ENCODE assay signal across 8 cellular contexts in the genomic region with DNA sequence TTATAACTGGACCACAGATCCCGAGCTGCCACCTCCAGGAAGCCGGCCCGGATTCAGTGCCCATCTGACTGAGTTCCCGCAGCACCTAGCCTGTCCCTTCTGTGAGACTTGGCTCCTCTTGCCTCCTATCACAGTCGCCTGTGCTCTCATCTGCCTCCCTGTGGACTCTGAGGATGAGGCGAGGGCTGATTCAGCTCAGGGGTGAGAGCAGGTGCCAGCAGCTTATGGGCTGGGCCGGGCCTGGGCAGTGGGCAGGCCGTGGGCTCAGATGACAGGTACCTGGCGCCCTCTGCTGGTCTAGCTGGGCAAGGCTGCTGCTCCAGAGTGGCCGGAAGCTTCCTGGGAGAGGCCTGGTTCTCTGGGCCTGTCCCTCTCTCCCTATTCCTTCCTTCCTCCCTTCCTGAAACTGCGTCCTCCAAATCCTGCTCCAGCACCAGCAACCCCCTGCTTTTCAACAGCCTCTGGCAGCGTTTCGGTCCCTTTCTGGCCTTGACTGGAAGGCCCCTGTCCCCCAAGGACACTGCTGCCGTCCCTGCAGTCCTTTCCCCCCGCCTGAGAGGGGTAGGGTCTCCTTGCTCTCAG. TPM values are rescaled to one million over a fixed set of nuclear protein-coding genes. Genes with fewer than 3 reads are reported as not detected.
DNase-seq lines count a peak whose midpoint lies in the region; ATAC-seq and TF ChIP-seq lines count a peak whose summit lies in the region.

No MANE protein-coding gene starts in this region.

- no peak overlapping the region for H3K4me3 ChIP-seq in Jurkat, Clone E6-1 (ENCODE audit: low read length)
- H3K4me3 ChIP-seq in fibroblast of mammary gland (ENCODE audit: control insufficient read depth, low read depth, low read length), result no peak overlapping the region
- H3K4me3 ChIP-seq in neural cell (ENCODE audit: low read length), result no peak overlapping the region

- no peaks in the 10 kb centered on the region for H3K27me3 ChIP-seq in neural cell (ENCODE audit: insufficient read depth, low read depth, low read length)

- H3K4me3 Mint-ChIP-seq in activated T-cell treated with anti-CD3 and anti-CD28 coated beads, Interleukin-2, amount 50 U/mL, for 4 hours, result no peak overlapping the region

- H4K20me1 ChIP-seq in neural cell (ENCODE audit: insufficient read depth), result no peaks in the 10 kb centered on the region

- H3K79me2 ChIP-seq in neural cell (replicated peaks; ENCODE audit: insufficient read depth, low read length), result no peaks in the 10 kb centered on the region

- TF ChIP-seq RAD21 in neural cell (conservative IDR thresholded peaks at IDR 0.05), result peak; percentile 85

- no peaks in the 10 kb centered on the region for H3K36me3 Mint-ChIP-seq in activated T-cell treated with anti-CD3 and anti-CD28 coated beads, Interleukin-2, amount 50 U/mL, for 4 hours (ENCODE audit: insufficient read depth)

- H3K9ac ChIP-seq in neural cell (ENCODE audit: low read length), result no peak overlapping the region

- TF ChIP-seq EP300 in neural cell (conservative IDR thresholded peaks at IDR 0.05; ENCODE audit: poor library complexity, severe bottlenecking), result no peak

- H3K4me1 Mint-ChIP-seq in activated T-cell treated with anti-CD3 and anti-CD28 coated beads, Interleukin-2, amount 50 U/mL, for 4 hours (ENCODE audit: low read depth), result no peaks in the 10 kb centered on the region

- ATAC-seq in activated T-cell treated with anti-CD3 and anti-CD28 coated beads, Interleukin-2, amount 50 U/mL, for 4 hours, result peak; percentile 94 to 96
- ATAC-seq in stimulated activated naive CD8-positive, alpha-beta T cell treated with anti-CD3 and anti-CD28 coated beads, Interleukin-15, Interleukin-2, amounts not matched to agents 100 U/mL and 50 U/mL, for 24 hours, result peak; percentile 96

- no peaks in the 10 kb centered on the region for H3F3A ChIP-seq in neural cell (ENCODE audit: insufficient read depth, low read length, poor library complexity, severe bottlenecking)

- no peak overlapping the region for H3K27ac ChIP-seq in neural cell (ENCODE audit: low read length)

- DNase-seq in CD1c-positive myeloid dendritic cell (ENCODE audit: extremely low spot score) (peak; percentile 71), GM20000 (ENCODE audit: low spot score) (peak; percentile 78), OCI-M1 (lab: John Stamatoyannopoulos, UW) (peak; percentile 83), fibroblast of mammary gland (ENCODE audit: low read depth) (peak; percentile 86)
- peak; percentile 14 for DNase-seq in Jurkat, Clone E6-1 (ENCODE audit: low read depth, low spot score)
- DNase-seq in activated T-cell treated with anti-CD3 and anti-CD28 coated beads, Interleukin-2, amount 50 U/mL, for 4 hours, result peak; percentile 52
- DNase-seq in stimulated activated naive CD8-positive, alpha-beta T cell treated with anti-CD3 and anti-CD28 coated beads, Interleukin-15, Interleukin-2, amounts not matched to agents 100 U/mL and 50 U/mL, for 24 hours, result peak; percentile 81

- H3K9me3 Mint-ChIP-seq in activated T-cell treated with anti-CD3 and anti-CD28 coated beads, Interleukin-2, amount 50 U/mL, for 4 hours, result no peaks in the 10 kb centered on the region

- TF ChIP-seq CTCF in GM20000 (IDR thresholded peaks at IDR 0.05; ENCODE audit: extremely low read depth, missing control alignments) (peak; percentile 78), fibroblast of mammary gland (conservative IDR thresholded peaks at IDR 0.05; ENCODE audit: control insufficient read depth, insufficient read depth, low read depth, low read length) (peak; percentile 88), neural cell (IDR thresholded peaks at IDR 0.05; ENCODE audit: poor library complexity, severe bottlenecking) (peak; percentile 89)

- H3K36me3 ChIP-seq in neural cell (ENCODE audit: insufficient read depth, low read length), result no peaks in the 10 kb centered on the region

- H3K9me2 ChIP-seq in neural cell (ENCODE audit: insufficient read depth, low read length), result no peaks in the 10 kb centered on the region

- no peak overlapping the region for H3K4me2 ChIP-seq in neural cell (ENCODE audit: low read length)

- H3K9me3 ChIP-seq in neural cell (ENCODE audit: low read length), result no peaks in the 10 kb centered on the region

- H3K27me3 Mint-ChIP-seq in activated T-cell treated with anti-CD3 and anti-CD28 coated beads, Interleukin-2, amount 50 U/mL, for 4 hours (ENCODE audit: low read depth), result peaks cover 15% of the 10 kb centered on the region

- no peak overlapping the region for H2AFZ ChIP-seq in neural cell (ENCODE audit: low read depth, low read length)

TF ChIP-seq in neural cell, 6 proteins besides CTCF, POLR2A, EP300 and RAD21:
- TF ChIP-seq, protein P1, sequence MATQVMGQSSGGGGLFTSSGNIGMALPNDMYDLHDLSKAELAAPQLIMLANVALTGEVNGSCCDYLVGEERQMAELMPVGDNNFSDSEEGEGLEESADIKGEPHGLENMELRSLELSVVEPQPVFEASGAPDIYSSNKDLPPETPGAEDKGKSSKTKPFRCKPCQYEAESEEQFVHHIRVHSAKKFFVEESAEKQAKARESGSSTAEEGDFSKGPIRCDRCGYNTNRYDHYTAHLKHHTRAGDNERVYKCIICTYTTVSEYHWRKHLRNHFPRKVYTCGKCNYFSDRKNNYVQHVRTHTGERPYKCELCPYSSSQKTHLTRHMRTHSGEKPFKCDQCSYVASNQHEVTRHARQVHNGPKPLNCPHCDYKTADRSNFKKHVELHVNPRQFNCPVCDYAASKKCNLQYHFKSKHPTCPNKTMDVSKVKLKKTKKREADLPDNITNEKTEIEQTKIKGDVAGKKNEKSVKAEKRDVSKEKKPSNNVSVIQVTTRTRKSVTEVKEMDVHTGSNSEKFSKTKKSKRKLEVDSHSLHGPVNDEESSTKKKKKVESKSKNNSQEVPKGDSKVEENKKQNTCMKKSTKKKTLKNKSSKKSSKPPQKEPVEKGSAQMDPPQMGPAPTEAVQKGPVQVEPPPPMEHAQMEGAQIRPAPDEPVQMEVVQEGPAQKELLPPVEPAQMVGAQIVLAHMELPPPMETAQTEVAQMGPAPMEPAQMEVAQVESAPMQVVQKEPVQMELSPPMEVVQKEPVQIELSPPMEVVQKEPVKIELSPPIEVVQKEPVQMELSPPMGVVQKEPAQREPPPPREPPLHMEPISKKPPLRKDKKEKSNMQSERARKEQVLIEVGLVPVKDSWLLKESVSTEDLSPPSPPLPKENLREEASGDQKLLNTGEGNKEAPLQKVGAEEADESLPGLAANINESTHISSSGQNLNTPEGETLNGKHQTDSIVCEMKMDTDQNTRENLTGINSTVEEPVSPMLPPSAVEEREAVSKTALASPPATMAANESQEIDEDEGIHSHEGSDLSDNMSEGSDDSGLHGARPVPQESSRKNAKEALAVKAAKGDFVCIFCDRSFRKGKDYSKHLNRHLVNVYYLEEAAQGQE (IDR thresholded peaks at IDR 0.05; ENCODE audit: borderline replicate concordance), result no peak
- TF ChIP-seq POLR2AphosphoS5 (IDR thresholded peaks at IDR 0.05), result no peak
- TF ChIP-seq TAF1 (IDR thresholded peaks at IDR 0.05; ENCODE audit: low read depth), result no peak
- peak; percentile 89 for TF ChIP-seq SMC3 (conservative IDR thresholded peaks at IDR 0.05; ENCODE audit: poor library complexity)
- no peak for TF ChIP-seq MXI1 (conservative IDR thresholded peaks at IDR 0.05; ENCODE audit: poor library complexity, severe bottlenecking)

RNA-seq across cellular contexts. Expression of gene PCSK9, which starts 17.3 kb away (rescaled TPM):
- not detected for polyA plus RNA-seq in Jurkat, Clone E6-1 (2012; ENCODE audit: insufficient read depth, insufficient read length)
- under 1 TPM; 0.05 to 0.10 (median 0.08) TPM for total RNA-seq in activated T-cell treated with anti-CD3 and anti-CD28 coated beads, Interleukin-2, amount 50 U/mL, for 4 hours
- not detected in 2 replicates for polyA plus RNA-seq in neural cell
- not detected in 2 replicates for polyA minus RNA-seq in neural cell

RNA-seq across cellular contexts. Expression of gene BSND, which starts 23.3 kb away (rescaled TPM):
- not detected for polyA plus RNA-seq in Jurkat, Clone E6-1 (2012; ENCODE audit: insufficient read depth, insufficient read length)
- total RNA-seq in activated T-cell treated with anti-CD3 and anti-CD28 coated beads, Interleukin-2, amount 50 U/mL, for 4 hours, result not detected
- polyA plus RNA-seq in neural cell, result not detected in 2 replicates
- polyA minus RNA-seq in neural cell, result not detected in 2 replicates

RNA-seq across cellular contexts. Expression of gene TMEM61, which starts 41.6 kb away (rescaled TPM):
- polyA plus RNA-seq in Jurkat, Clone E6-1 (2012; ENCODE audit: insufficient read depth, insufficient read length), result not detected
- under 1 TPM in 1 of 3 donors, not detected in 2; 0.24 TPM for total RNA-seq in activated T-cell treated with anti-CD3 and anti-CD28 coated beads, Interleukin-2, amount 50 U/mL, for 4 hours
- polyA plus RNA-seq in neural cell, result not detected in 2 replicates
- not detected in 2 replicates for polyA minus RNA-seq in neural cell

Comparison
In these comparisons a context has a peak if more than half of its experiments do, and no peak if none do; other contexts are left out.
1. DNase-seq: peak in every context shown above with its lines; median percentile 86 in fibroblast of mammary gland; 83 in OCI-M1; 81 in stimulated activated naive CD8-positive, alpha-beta T cell treated with anti-CD3 and anti-CD28 coated beads, Interleukin-15, Interleukin-2, amounts not matched to agents 100 U/mL and 50 U/mL, for 24 hours; 78 in GM20000; 71 in CD1c-positive myeloid dendritic cell; 52 in activated T-cell treated with anti-CD3 and anti-CD28 coated beads, Interleukin-2, amount 50 U/mL, for 4 hours; 14 in Jurkat, Clone E6-1.